In the genomic region with DNA sequence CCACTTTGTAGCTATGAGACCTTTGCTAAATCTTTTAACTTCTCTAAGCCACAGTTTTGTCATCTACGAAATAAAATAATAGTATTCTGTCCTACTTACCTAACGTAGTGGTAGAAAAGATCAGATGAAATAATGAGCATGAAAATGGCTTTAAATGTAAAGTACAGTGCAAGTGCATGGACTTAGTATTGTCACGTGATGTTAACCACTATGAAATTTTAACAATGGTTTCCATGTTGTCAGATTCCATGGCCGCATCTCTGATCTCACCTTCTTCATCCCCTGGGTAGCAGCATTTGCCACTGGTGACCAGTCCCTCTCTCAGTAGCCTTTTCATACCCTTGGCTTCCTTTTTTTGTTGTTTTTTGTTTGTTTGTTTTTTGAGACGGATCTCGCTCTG, we compare ENCODE assay signal across 35 cellular contexts.
"Had no signal": no experiment of that assay in that cellular context is flagged by ENCODE, and none has a peak within 500 bp of the region (broad histone marks: within the 10 kb centered on the region; RNA-seq: fewer than 3 reads in every experiment).

No MANE protein-coding gene starts in this region.

- DNase-seq: MG63, MM.1S, MV-4-11, NCI-H1048, NCI-H1092, NCI-H1092 treated with DMSO at 0.1 percent for 48 hours, NCI-H1105, NCI-H1105 treated with DMSO at 0.1 percent for 48 hours, NCI-H1417, NCI-H1417 treated with DMSO at 0.1 percent for 48 hours, NCI-H1436, NCI-H146, NCI-H1694, NCI-H1694 treated with DMSO at 0.1 percent for 48 hours, NCI-H187, NCI-H187 treated with DMSO at 0.1 percent for 48 hours, NCI-H1930, NCI-H2029, NCI-H2029 treated with DMSO at 0.1 percent for 48 hours, NCI-H2081, NCI-H2081 treated with DMSO at 0.1 percent for 48 hours, NCI-H2107, NCI-H2171, NCI-H2171 treated with DMSO at 0.1 percent for 48 hours, NCI-H2227 treated with DMSO at 0.1 percent for 48 hours, NCI-H226, NCI-H345, NCI-H446, NCI-H446 treated with DMSO at 0.1 percent for 48 hours, NCI-H510A, NCI-H510A treated with DMSO at 0.1 percent for 48 hours, NCI-H524, NCI-H524 treated with DMSO at 0.1 percent for 48 hours, NCI-H526, NCI-H526 treated with DMSO at 0.1 percent for 48 hours had no signal

- H3K4me3 ChIP-seq: MG63 had no signal

- H3K27me3 ChIP-seq: MG63 had no signal

- H3K36me3 ChIP-seq: MG63 had no signal
